8 cellular contexts compared by ENCODE assay signal in the genomic region with DNA sequence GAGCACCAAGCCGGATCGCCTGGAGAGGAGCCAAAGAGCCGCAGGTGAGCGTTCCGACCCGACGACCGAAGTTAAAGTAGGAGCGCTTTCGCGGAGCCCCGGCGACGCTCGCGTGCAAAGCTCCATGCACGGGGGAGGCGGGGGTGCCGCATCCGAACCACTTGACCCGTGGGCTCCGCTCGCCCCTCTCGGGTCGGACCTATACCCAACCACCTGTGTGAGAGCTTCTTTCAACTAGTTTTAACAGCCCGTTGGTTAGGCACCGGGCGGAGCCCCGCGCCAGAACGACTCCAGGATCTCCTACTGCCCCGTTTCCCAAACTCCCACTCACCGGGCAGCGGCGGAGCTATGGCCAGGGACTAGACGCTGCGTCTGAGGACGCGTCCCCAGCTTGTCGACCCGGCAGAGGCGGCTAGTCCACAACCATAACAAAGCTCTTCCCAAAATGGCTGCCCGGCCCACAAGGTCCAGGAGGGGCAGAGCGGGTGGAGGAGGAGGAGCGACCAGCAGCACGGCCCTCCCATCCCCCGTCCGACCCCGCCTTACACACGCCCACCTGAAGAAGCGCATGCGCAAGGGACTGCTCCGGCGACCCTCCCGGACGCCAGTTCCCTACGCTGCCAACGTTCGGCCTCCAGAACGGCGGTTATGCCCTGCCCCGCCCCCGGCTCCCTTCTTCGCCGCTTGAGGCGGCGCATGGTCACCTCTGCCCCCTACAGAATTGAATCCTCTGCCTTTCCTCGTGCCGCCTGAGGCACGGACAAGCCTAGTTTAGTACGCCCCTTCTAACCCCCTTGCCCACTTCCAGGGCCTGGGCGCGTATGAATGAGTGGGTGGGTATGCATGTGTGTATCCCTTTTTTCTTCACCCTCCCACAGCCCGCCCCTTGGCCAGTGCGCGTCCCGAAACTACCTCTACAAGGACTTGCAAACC. TPM values are rescaled to one million over a fixed set of nuclear protein-coding genes. Genes with fewer than 3 reads are reported as not detected.
DNase-seq lines count a peak whose midpoint lies in the region; ATAC-seq and TF ChIP-seq lines count a peak whose summit lies in the region.

TSS of gene GPBP1L1 (minus strand) at position 453 of the 933 bp plus-strand sequence. CDS start 27,446 bp downstream, outside the sequence.

- H3K27ac ChIP-seq in fibroblast of lung (ENCODE audit: insufficient read depth, low read length), result peak within 1 kb of the TSS; percentile 96

- peak within 1 kb of the TSS; percentile 78 for H3K9ac ChIP-seq in fibroblast of lung (ENCODE audit: insufficient read depth, low read length)

- H3K27ac Mint-ChIP-seq in natural killer cell, result peak within 1 kb of the TSS; percentile 100

- H3K4me1 Mint-ChIP-seq in natural killer cell, result peaks cover 45 to 48% of the 10 kb centered on the region in 2 donors

- DNase-seq in Daoy (ENCODE audit: low read depth) (peak; percentile 99), Kasumi-1 (lab: John Stamatoyannopoulos, UW) (peak; percentile 96), RPMI7951 (ENCODE audit: low read depth) (peak; percentile 95), fibroblast of lung (ENCODE audit: low read depth in 2 of 2) (peak; percentile 94 to 98), natural killer cell (peak; percentile 98)
- peak; percentile 97 for DNase-seq in activated T-helper 1 cell treated with anti-CD3 and anti-CD28 coated beads, Interleukin-2, amount 50 U/mL, for 16 hours (ENCODE audit: low read depth in 1 of 2, low spot score in 1 of 2)
- DNase-seq in stimulated activated naive CD4-positive, alpha-beta T cell treated with Interleukin-2 at 50 U/mL for 16 hours (lab: John Stamatoyannopoulos, UW), result peak; percentile 94

- intact Hi-C loops in natural killer cell (cut with micrococcal nuclease), result loop anchor here (1.0 to 5.0 kb wide), 7 partner anchors 64 to 909 kb away; partner anchors contain the start of genes CCDC163, IPP, MAST2 and MMACHC

- no peaks in the 10 kb centered on the region for H3K9me3 Mint-ChIP-seq in natural killer cell

- H3K4me1 ChIP-seq in fibroblast of lung (ENCODE audit: control insufficient read depth, extremely low read depth, insufficient read depth, low read length), result peaks cover 4% of the 10 kb centered on the region

- H3K27me3 ChIP-seq in fibroblast of lung (ENCODE audit: control insufficient read depth, insufficient read depth, low read length), result no peaks in the 10 kb centered on the region

- TF ChIP-seq CTCF in fibroblast of lung (conservative IDR thresholded peaks at IDR 0.05 in 1 of 2, IDR thresholded peaks at IDR 0.05 in 1 of 2; ENCODE audit: low read depth in 1 of 2, low read length in 2 of 2) (no peak), natural killer cell (IDR thresholded peaks at IDR 0.05) (no peak)

- H3K4me2 ChIP-seq in fibroblast of lung (ENCODE audit: extremely low read depth, insufficient read depth, low read length), result peak within 1 kb of the TSS; percentile 91

- H3K4me3 Mint-ChIP-seq in natural killer cell, result peak within 1 kb of the TSS; percentile 99

- peak within 1 kb of the TSS; percentile 95 for H2AFZ ChIP-seq in fibroblast of lung (ENCODE audit: low read length)

- no peaks in the 10 kb centered on the region for H3K9me3 ChIP-seq in fibroblast of lung (ENCODE audit: control insufficient read depth, insufficient read depth, low read depth, low read length)

- ATAC-seq in GM21825 (IDR thresholded peaks at IDR 0.05; ENCODE audit: unreplicated experiment), result peak; percentile 59
- ATAC-seq in natural killer cell, result peak; percentile 69 to 89 (median 71)

- peak within 1 kb of the TSS; percentile 73 to 98 (median 88) for H3K4me3 ChIP-seq in fibroblast of lung (replicated peaks in 1 of 4; ENCODE audit: control extremely low read depth in 1 of 4, insufficient read depth in 1 of 4, low read depth in 3 of 4, low read length in 4 of 4)

- H3K36me3 ChIP-seq in fibroblast of lung (ENCODE audit: control insufficient read depth, insufficient read depth, low read length), result no peaks in the 10 kb centered on the region

- no peaks in the 10 kb centered on the region for H4K20me1 ChIP-seq in fibroblast of lung (ENCODE audit: control insufficient read depth, extremely low read depth, insufficient read depth, low read length)

- peaks cover 77% of the 10 kb centered on the region for H3K79me2 ChIP-seq in fibroblast of lung (ENCODE audit: control insufficient read depth, insufficient read depth, low read length)

- H3K27me3 Mint-ChIP-seq in natural killer cell (ENCODE audit: low read depth in 2 of 2), result no peaks in the 10 kb centered on the region

- no peaks in the 10 kb centered on the region for H3K36me3 Mint-ChIP-seq in natural killer cell

RNA-seq across cellular contexts. Expression of gene GPBP1L1, which starts in this region (rescaled TPM):
- 112 and 117 TPM in 2 replicates for total RNA-seq in Daoy (2014; rRNA removed; shearing (Covaris generic))
- 105 and 122 TPM in 2 replicates for total RNA-seq in RPMI7951 (2014; rRNA removed; shearing (Covaris generic))
- total RNA-seq in fibroblast of lung (77.8 and 104 TPM in 2 replicates), natural killer cell (100 to 1,000 TPM; 144 to 176 (median 153) TPM)
- polyA plus RNA-seq in fibroblast of lung, result 61.7 and 77.2 TPM in 2 replicates
- 30.5 and 38.6 TPM in 2 replicates for polyA plus RNA-seq in fibroblast of lung (2012)
- 27.3 and 43.5 TPM in 2 replicates for polyA minus RNA-seq in fibroblast of lung (ENCODE audit: low replicate concordance)

Comparison
In these comparisons a context has a peak if more than half of its experiments do, and no peak if none do; other contexts are left out.
1. Peak in every context shown above with its lines: DNase-seq, ATAC-seq, H3K4me3 ChIP-seq and H3K27ac ChIP-seq.